Comparison of ENCODE assay signal across 32 cellular contexts in genomic region chr16:56315955-56316354, GRCh38.
"Had no signal": no experiment of that assay in that cellular context is flagged by ENCODE, and none has a peak within 500 bp of the region (broad histone marks: within the 10 kb centered on the region; RNA-seq: fewer than 3 reads in every experiment).

No MANE protein-coding gene starts in this region.

- H3K27me3 ChIP-seq: body of pancreas, breast epithelium, Peyer's patch had no signal

- H3K4me1 ChIP-seq: breast epithelium, Peyer's patch had no signal

- H3K27ac Mint-ChIP-seq: activated CD4-positive, alpha-beta memory T cell treated with anti-CD3 and anti-CD28 coated beads, Interleukin-2, amount 10 ng/mL, durations not matched to agents 7 days and 5 days; activated CD8-positive, alpha-beta memory T cell treated with anti-CD3 and anti-CD28 coated beads, Interleukin-2, amount 10 ng/mL, durations not matched to agents 7 days and 5 days; activated naive CD4-positive, alpha-beta T cell treated with anti-CD3 and anti-CD28 coated beads, Interleukin-2, amount 50 U/mL, for 24 hours; activated naive CD8-positive, alpha-beta T cell treated with anti-CD3 and anti-CD28 coated beads, Interleukin-2, amount 10 ng/mL, durations not matched to agents 7 days and 5 days had no signal

- H3K27me3 Mint-ChIP-seq: activated naive CD4-positive, alpha-beta T cell treated with anti-CD3 and anti-CD28 coated beads, Interleukin-2, amount 50 U/mL, for 24 hours; activated naive CD8-positive, alpha-beta T cell treated with anti-CD3 and anti-CD28 coated beads, Interleukin-2, amount 10 ng/mL, durations not matched to agents 7 days and 5 days had no signal

- H3K4me3 ChIP-seq: body of pancreas, breast epithelium, K562, Peyer's patch had no signal

- DNase-seq: activated CD4-positive, alpha-beta memory T cell treated with anti-CD3 and anti-CD28 coated beads, Interleukin-2, amount 10 ng/mL, durations not matched to agents 7 days and 5 days; activated CD4-positive, alpha-beta T cell treated with anti-CD3 and anti-CD28 coated beads for 1 hour; activated CD4-positive, alpha-beta T cell treated with anti-CD3 and anti-CD28 coated beads for 48 hours; activated CD4-positive, CD25-positive, alpha-beta regulatory T cell; activated CD8-positive, alpha-beta memory T cell treated with anti-CD3 and anti-CD28 coated beads for 24 hours; activated CD8-positive, alpha-beta memory T cell treated with anti-CD3 and anti-CD28 coated beads, Interleukin-2, amount 10 ng/mL, durations not matched to agents 7 days and 5 days; activated CD8-positive, alpha-beta memory T cell treated with anti-CD3 and anti-CD28 coated beads, Interleukin-2, amount 50 U/mL, for 48 hours; activated effector memory CD4-positive, alpha-beta T cell treated with Interleukin-2 at 50 U/mL for 16 hours; activated naive CD4-positive, alpha-beta T cell; activated naive CD8-positive, alpha-beta T cell treated with anti-CD3 and anti-CD28 coated beads, Interleukin-2, amount 10 ng/mL, durations not matched to agents 7 days and 5 days; activated T-cell treated with anti-CD3 and anti-CD28 coated beads, Interleukin-2, amount 50 U/mL, for 48 hours; body of pancreas; IMR-90; NCI-H1092 treated with DMSO at 0.1 percent for 48 hours; NCI-H1417 treated with DMSO at 0.1 percent for 48 hours; NCI-H187 treated with DMSO at 0.1 percent for 48 hours; NCI-H2081; NCI-H226; NCI-H524 treated with DMSO at 0.1 percent for 48 hours; PC-3; Peyer's patch; RPMI8226; SHP77 treated with DMSO at 0.1 percent for 48 hours; SW 1271; T-helper 1 cell; T-helper 2 cell; T-helper 9 cell had no signal

- H3K36me3 ChIP-seq: breast epithelium, Peyer's patch, WERI-Rb-1 had no signal

- FAIRE-seq: astrocyte, K562 had no signal

- H3K9me3 ChIP-seq: body of pancreas, breast epithelium, Peyer's patch had no signal

- H3K9me3 Mint-ChIP-seq: activated CD4-positive, alpha-beta memory T cell treated with anti-CD3 and anti-CD28 coated beads, Interleukin-2, amount 10 ng/mL, durations not matched to agents 7 days and 5 days; activated naive CD4-positive, alpha-beta T cell treated with anti-CD3 and anti-CD28 coated beads, Interleukin-2, amount 50 U/mL, for 24 hours; activated naive CD8-positive, alpha-beta T cell treated with anti-CD3 and anti-CD28 coated beads, Interleukin-2, amount 10 ng/mL, durations not matched to agents 7 days and 5 days had no signal

- H3K4me1 Mint-ChIP-seq: activated CD8-positive, alpha-beta memory T cell treated with anti-CD3 and anti-CD28 coated beads, Interleukin-2, amount 10 ng/mL, durations not matched to agents 7 days and 5 days had no signal

- H3K4me3 Mint-ChIP-seq: activated CD4-positive, alpha-beta memory T cell treated with anti-CD3 and anti-CD28 coated beads, Interleukin-2, amount 10 ng/mL, durations not matched to agents 7 days and 5 days; activated CD8-positive, alpha-beta memory T cell treated with anti-CD3 and anti-CD28 coated beads, Interleukin-2, amount 10 ng/mL, durations not matched to agents 7 days and 5 days; activated naive CD4-positive, alpha-beta T cell treated with anti-CD3 and anti-CD28 coated beads, Interleukin-2, amount 50 U/mL, for 24 hours; activated naive CD8-positive, alpha-beta T cell treated with anti-CD3 and anti-CD28 coated beads, Interleukin-2, amount 10 ng/mL, durations not matched to agents 7 days and 5 days had no signal

- H3K36me3 Mint-ChIP-seq: activated CD8-positive, alpha-beta memory T cell treated with anti-CD3 and anti-CD28 coated beads, Interleukin-2, amount 10 ng/mL, durations not matched to agents 7 days and 5 days; activated naive CD4-positive, alpha-beta T cell treated with anti-CD3 and anti-CD28 coated beads, Interleukin-2, amount 50 U/mL, for 24 hours; activated naive CD8-positive, alpha-beta T cell treated with anti-CD3 and anti-CD28 coated beads, Interleukin-2, amount 10 ng/mL, durations not matched to agents 7 days and 5 days had no signal

- H3K27ac ChIP-seq: body of pancreas, breast epithelium, Peyer's patch, WERI-Rb-1 had no signal
